ENCODE assay signal across 8 cellular contexts in genomic region chr11:62123669-62124185, GRCh38. TPM values are rescaled to one million over a fixed set of nuclear protein-coding genes. Genes with fewer than 3 reads are reported as not detected.
DNase-seq lines count a peak whose midpoint lies in the region; ATAC-seq and TF ChIP-seq lines count a peak whose summit lies in the region.

INCENP (plus strand) TSS chr11:62124011; CDS start chr11:62128162, 4,151 bp downstream.

- dilution Hi-C loops in mammary epithelial cell (cut with HindIII; ENCODE audit: low sequenced_read_pairs), result no loop called here

- peak within 1 kb of the TSS; percentile 85 for H2AFZ ChIP-seq in mammary epithelial cell (ENCODE audit: low read depth, low read length)

- H3K9me3 ChIP-seq in mammary epithelial cell (replicated peaks; ENCODE audit: insufficient read depth, low read length) (no peaks in the 10 kb centered on the region), iPS-20b (ENCODE audit: insufficient read depth, low read depth, low read length) (no peaks in the 10 kb centered on the region)

- H3K4me3 ChIP-seq in mammary epithelial cell (replicated peaks in 1 of 3; ENCODE audit: insufficient read depth in 1 of 3, low read depth in 2 of 3, low read length in 3 of 3) (peak within 1 kb of the TSS; percentile 52 to 98 (median 81)), iPS-20b (ENCODE audit: low read length) (peak within 1 kb of the TSS; percentile 89), skin epidermis (peak within 1 kb of the TSS; percentile 69 to 92 (median 87))

- H3K4me1 ChIP-seq in mammary epithelial cell (ENCODE audit: insufficient read depth, low read length), result peaks cover 13% of the 10 kb centered on the region
- peaks cover 6% of the 10 kb centered on the region for H3K4me1 ChIP-seq in iPS-20b (ENCODE audit: insufficient read depth, low read length)

- H3K9ac ChIP-seq in mammary epithelial cell (ENCODE audit: insufficient read depth, low read length) (peak within 1 kb of the TSS; percentile 89), iPS-20b (ENCODE audit: low read depth, low read length) (peak within 1 kb of the TSS; percentile 88)

- intact Hi-C loops in mammary epithelial cell (cut with micrococcal nuclease), result loop anchor here (1.0 kb wide), 1 partner anchor 11 kb away; no protein-coding TSS in a partner anchor

- H3K27me3 ChIP-seq in mammary epithelial cell (ENCODE audit: insufficient read depth, low read length) (no peaks in the 10 kb centered on the region), iPS-20b (ENCODE audit: insufficient read depth, low read length) (no peaks in the 10 kb centered on the region)

- H3K79me2 ChIP-seq in mammary epithelial cell (ENCODE audit: insufficient read depth, low read length), result peaks cover 49% of the 10 kb centered on the region

- 0% methylated on average over 34 of the region's 39 CpGs for WGBS in mammary epithelial cell (ENCODE audit: low coverage, missing lambda C conversion rate)

- H3K36me3 ChIP-seq in mammary epithelial cell (ENCODE audit: insufficient read depth, low read length), result no peaks in the 10 kb centered on the region
- peaks cover 9% of the 10 kb centered on the region for H3K36me3 ChIP-seq in iPS-20b (ENCODE audit: insufficient read depth, low read depth, low read length)

- H3K27ac ChIP-seq in VCaP (peak within 1 kb of the TSS; percentile 71), mammary epithelial cell (ENCODE audit: insufficient read depth, low read depth, low read length) (peak within 1 kb of the TSS; percentile 67), iPS-20b (ENCODE audit: low read length) (no peak within 1 kb of the TSS), skin epidermis (peak within 1 kb of the TSS in 20 of 21 experiments; percentile 31 to 86 (median 75))

- in situ Hi-C loops in ACHN (cut with HindIII; ENCODE audit: low pct_ligation_motif_present, low pct_unique_long_range_greater_than_20kb, low sequenced_read_pairs) (no loop called here), mammary epithelial cell (cut with MboI; ENCODE audit: low sequenced_read_pairs in 2 of 2) (no loop called here)

- DNase-seq in ACHN (peak; percentile 98), NCI-H2196 treated with DMSO at 0.1 percent for 48 hours (lab: John Stamatoyannopoulos, UW; ENCODE audit: unreplicated experiment) (peak; percentile 98), mammary epithelial cell (peak; percentile 97)

- TF ChIP-seq CTCF in VCaP (conservative IDR thresholded peaks at IDR 0.05) (no peak), mammary epithelial cell (conservative IDR thresholded peaks at IDR 0.05 in 1 of 2, IDR thresholded peaks at IDR 0.05 in 1 of 2; ENCODE audit: extremely low read depth in 1 of 2, insufficient read depth in 1 of 2, low read depth in 1 of 2, low read length in 2 of 2) (no peak)

- CTCF ChIA-PET in mammary epithelial cell (lab: Charles Lee; ENCODE audit: low non-redundant PET), result interaction anchor here (0.6 to 2.0 kb wide), 2 partner anchors 15 to 254 kb away, joined by 3 to 7 read pairs; no protein-coding TSS in a partner anchor

- BruUV-seq in mammary epithelial cell (replicated peaks; lab: Mats Ljungman, UMichigan), result no TSS peak

- H4K20me1 ChIP-seq in mammary epithelial cell (ENCODE audit: insufficient read depth, low read length), result no peaks in the 10 kb centered on the region

- ATAC-seq in GM18870 (IDR thresholded peaks at IDR 0.05; ENCODE audit: unreplicated experiment) (peak; percentile 95), HG03135 (IDR thresholded peaks at IDR 0.05; ENCODE audit: unreplicated experiment) (peak; percentile 96)

- peak within 1 kb of the TSS; percentile 82 for H3K4me2 ChIP-seq in mammary epithelial cell (ENCODE audit: insufficient read depth, low read depth, low read length)

RNA-seq across cellular contexts. Expression of gene INCENP, which starts in this region (rescaled TPM):
- 10 to 100 TPM; 15.7 to 60.6 TPM for total RNA-seq in mammary epithelial cell
- 27.4 TPM for polyA plus RNA-seq in mammary epithelial cell
- 34.9 TPM for polyA minus RNA-seq in mammary epithelial cell
